ENCODE assay signal across 11 cellular contexts in genomic region chr1:111600886-111601386, GRCh38. TPM values are rescaled to one million over a fixed set of nuclear protein-coding genes. Genes with fewer than 3 reads are reported as not detected.
DNase-seq lines count a peak whose midpoint lies in the region; ATAC-seq and TF ChIP-seq lines count a peak whose summit lies in the region.
"Had no signal": no experiment of that assay in that cellular context is flagged by ENCODE, and none has a peak within 500 bp of the region (broad histone marks: within the 10 kb centered on the region; RNA-seq: fewer than 3 reads in every experiment).

No MANE protein-coding gene starts in this region.

- TF ChIP-seq CTCF in GM12865 (IDR thresholded peaks at IDR 0.05; ENCODE audit: insufficient read depth, low read depth, low read length, missing control alignments) (no peak), testis (IDR thresholded peaks at IDR 0.05) (no peak)

- 89 to 93% methylated on average over 6 of the region's 6 CpGs for WGBS in testis, 2 donors

- peak; percentile 97 for DNase-seq in GM12865 (ENCODE audit: low read depth)
- peak; percentile 58 to 60 for DNase-seq in activated naive CD4-positive, alpha-beta T cell treated with anti-CD3 and anti-CD28 coated beads, Interleukin-2, amount 50 U/mL, for 72 hours (ENCODE audit: low spot score in 2 of 2)
- no peak for DNase-seq in amygdala (lab: John Stamatoyannopoulos, UW)
- DNase-seq in AML-193 (lab: John Stamatoyannopoulos, UW), result no peak
- DNase-seq in left colon, result no peak
- no peak for DNase-seq in testis
- DNase-seq: aorta, Karpas-422 had no signal

- intact Hi-C loops in left colon (cut with DNase I, micrococcal nuclease) (no loop called here), testis (cut with DNase I; ENCODE audit: low total_unique reads) (no loop called here)

- peaks cover 0 to 18% of the 10 kb centered on the region in 2 donors for H3K36me3 Mint-ChIP-seq in activated naive CD4-positive, alpha-beta T cell treated with anti-CD3 and anti-CD28 coated beads, Interleukin-2, amount 50 U/mL, for 72 hours

- H3K9me3 ChIP-seq in testis, result no peaks in the 10 kb centered on the region
- H3K9me3 ChIP-seq: SJSA1 had no signal

- TF ChIP-seq POLR2A in testis (IDR thresholded peaks at IDR 0.05), result no peak

- H3K36me3 ChIP-seq in testis (ENCODE audit: low read depth, missing control alignments), result no peaks in the 10 kb centered on the region
- H3K36me3 ChIP-seq: SJSA1 had no signal

- H3K27ac ChIP-seq in testis, result no peak overlapping the region
- H3K27ac ChIP-seq: SJSA1 had no signal

- no peaks in the 10 kb centered on the region for H3K4me1 ChIP-seq in testis

- H3K27ac Mint-ChIP-seq in activated naive CD4-positive, alpha-beta T cell treated with anti-CD3 and anti-CD28 coated beads, Interleukin-2, amount 50 U/mL, for 72 hours, result peak overlapping the region; percentile 87 to 99

- H3K9me3 Mint-ChIP-seq in activated naive CD4-positive, alpha-beta T cell treated with anti-CD3 and anti-CD28 coated beads, Interleukin-2, amount 50 U/mL, for 72 hours, result peaks cover 3% of the 10 kb centered on the region in 2 donors

- H3K4me3 ChIP-seq in GM12865 (ENCODE audit: low read depth, low read length), result peak overlapping the region; percentile 48
- no peak overlapping the region for H3K4me3 ChIP-seq in testis
- H3K4me3 ChIP-seq: SJSA1 had no signal

- H3K27me3 ChIP-seq in testis, result no peaks in the 10 kb centered on the region
- H3K27me3 ChIP-seq: SJSA1 had no signal

- ATAC-seq in GM19438 (IDR thresholded peaks at IDR 0.05; ENCODE audit: low read depth, unreplicated experiment), result peak; percentile 56
- ATAC-seq in HG03097 (IDR thresholded peaks at IDR 0.05; ENCODE audit: low FRiP score, unreplicated experiment), result peak; percentile 51
- peak; percentile 67 to 74 for ATAC-seq in activated naive CD4-positive, alpha-beta T cell treated with anti-CD3 and anti-CD28 coated beads, Interleukin-2, amount 50 U/mL, for 72 hours
- ATAC-seq in left colon, result no peak

RNA-seq across cellular contexts. Expression of gene RAP1A, which starts 18.7 kb away (rescaled TPM):
- 100 to 1,000 TPM; 126 to 165 TPM for total RNA-seq in activated naive CD4-positive, alpha-beta T cell treated with anti-CD3 and anti-CD28 coated beads, Interleukin-2, amount 50 U/mL, for 72 hours
- 100 to 1,000 TPM in 1 of 2 donors, 10 to 100 TPM in 1; 82.3 to 113 TPM for total RNA-seq in left colon
- total RNA-seq in testis, result 10 to 100 TPM; 20.8 to 27.6 TPM
- 42.8 TPM for polyA plus RNA-seq in testis (ENCODE audit: insufficient read depth, low read depth, low replicate concordance)

Comparison
In these comparisons a context has a peak if more than half of its experiments do, and no peak if none do; other contexts are left out.
1. DNase-seq: peak in GM12865 (single experiment) and activated naive CD4-positive, alpha-beta T cell treated with anti-CD3 and anti-CD28 coated beads, Interleukin-2, amount 50 U/mL, for 72 hours (2 of 2); none in amygdala (0 of 56), AML-193 (0 of 2), left colon (0 of 2) and testis (single experiment).